In genomic region chr3:48555231-48555948, GRCh38 we compare ENCODE assay signal across 11 cellular contexts. TPM values are rescaled to one million over a fixed set of nuclear protein-coding genes. Genes with fewer than 3 reads are reported as not detected.
DNase-seq lines count a peak whose midpoint lies in the region; ATAC-seq and TF ChIP-seq lines count a peak whose summit lies in the region.
"Had no signal": no experiment of that assay in that cellular context is flagged by ENCODE, and none has a peak within 500 bp of the region (broad histone marks: within the 10 kb centered on the region; RNA-seq: fewer than 3 reads in every experiment).

No MANE protein-coding gene starts in this region.

- intact Hi-C loops in lower lobe of right lung (cut with DNase I): loop anchor here (10.0 kb wide), 1 partner anchor 91 kb away; a partner anchor contains a TSS
- intact Hi-C loops in tibial artery (cut with DNase I; ENCODE audit: low total_unique reads): loop anchor here (5.0 kb wide), 1 partner anchor 37 kb away; no protein-coding TSS in a partner anchor
- intact Hi-C loops in left colon (cut with DNase I, micrococcal nuclease): no loop called here

- CTCF ChIA-PET in AG04449 (lab: Yijun Ruan, JAX): interaction anchor here (0.7 to 2.7 kb wide), 7 partner anchors 8 to 155 kb away, joined by 3 to 16 read pairs (median 5); no protein-coding TSS in a partner anchor

- DNase-seq in AG04449 (ENCODE audit: low read depth, low spot score) (no peak), GM12865 (ENCODE audit: low read depth) (no peak), lower lobe of right lung (no peak), MV-4-11 (lab: John Stamatoyannopoulos, UW) (no peak), tibial artery (no peak), AG08396 (ENCODE audit: low spot score) (no peak), left colon (no peak)

- H3K36me3 ChIP-seq in lower lobe of right lung (no peaks in the 10 kb centered on the region), tibial artery (no peaks in the 10 kb centered on the region)
- H3K36me3 ChIP-seq: ascending aorta, thoracic aorta had no signal

- H3K4me1 ChIP-seq in lower lobe of right lung (peaks cover 38% of the 10 kb centered on the region), tibial artery (peaks cover 0 to 46% (median 30%) of the 10 kb centered on the region in 4 donors)

- POLR2A ChIA-PET in AG04449 (lab: Yijun Ruan, JAX): no interaction called here

- H3K27me3 ChIP-seq in lower lobe of right lung (ENCODE audit: low read depth) (no peaks in the 10 kb centered on the region), tibial artery (no peaks in the 10 kb centered on the region)
- H3K27me3 ChIP-seq: ascending aorta had no signal

- peak overlapping the region; percentile 86 for H3K4me3 ChIP-seq in AG04449 (ENCODE audit: low read depth, low read length)
- H3K4me3 ChIP-seq in GM12865 (ENCODE audit: low read depth, low read length): peak overlapping the region; percentile 89
- H3K4me3 ChIP-seq in lower lobe of right lung: peak overlapping the region; percentile 63
- H3K4me3 ChIP-seq in tibial artery: no peak overlapping the region

- peak overlapping the region; percentile 90 for H3K27ac ChIP-seq in VCaP
- H3K27ac ChIP-seq in lower lobe of right lung: no peak overlapping the region
- H3K27ac ChIP-seq in tibial artery: peak overlapping the region in 1 of 2 donors; percentile 72
- H3K27ac ChIP-seq: KMS-11 had no signal

- no peak for TF ChIP-seq CTCF in AG04449 (IDR thresholded peaks at IDR 0.05; ENCODE audit: insufficient read depth, low read length, missing control alignments)
- no peak for TF ChIP-seq CTCF in GM12865 (IDR thresholded peaks at IDR 0.05; ENCODE audit: insufficient read depth, low read depth, low read length, missing control alignments)
- no peak for TF ChIP-seq CTCF in VCaP (conservative IDR thresholded peaks at IDR 0.05)
- TF ChIP-seq CTCF in lower lobe of right lung (IDR thresholded peaks at IDR 0.05): no peak
- TF ChIP-seq CTCF in tibial artery (IDR thresholded peaks at IDR 0.05): no peak

- H3K9me3 ChIP-seq in lower lobe of right lung (no peaks in the 10 kb centered on the region), tibial artery (no peaks in the 10 kb centered on the region)
- H3K9me3 ChIP-seq: ascending aorta, thoracic aorta had no signal

- no peak for ATAC-seq in lower lobe of right lung
- ATAC-seq in left colon: no peak

RNA-seq across cellular contexts. Expression of gene PFKFB4, which starts 1.2 kb away (rescaled TPM):
- total RNA-seq in lower lobe of right lung (12.9 TPM), left colon (1 to 10 TPM; 6.0 to 10.0 TPM)

RNA-seq across cellular contexts. Expression of gene UCN2, which starts 8.2 kb away (rescaled TPM):
- 0.32 TPM for total RNA-seq in lower lobe of right lung
- not detected for total RNA-seq in left colon
- total RNA-seq: ascending aorta had no signal

RNA-seq across cellular contexts. Expression of gene COL7A1, which starts 39.7 kb away (rescaled TPM):
- total RNA-seq in lower lobe of right lung (2.6 TPM), left colon (1 to 10 TPM; 4.5 to 5.7 TPM)

RNA-seq across cellular contexts. Expression of gene SHISA5, which starts 51.4 kb away (rescaled TPM):
- total RNA-seq in lower lobe of right lung (187 TPM), left colon (100 to 1,000 TPM; 103 to 116 TPM)

RNA-seq across cellular contexts. Expression of gene UQCRC1, which starts 54.1 kb away (rescaled TPM):
- total RNA-seq in lower lobe of right lung (121 TPM), left colon (100 to 1,000 TPM; 613 to 797 TPM)

Comparison
In these comparisons a context has a peak if more than half of its experiments do, and no peak if none do; other contexts are left out.
1. H3K4me3 ChIP-seq: peak in AG04449 (single experiment), GM12865 (single experiment) and lower lobe of right lung (single experiment); none in tibial artery (0 of 2).
2. intact Hi-C loops: an anchor here in lower lobe of right lung (10.0 kb wide) and tibial artery (5.0 kb wide); none called in left colon.